8 cellular contexts compared by ENCODE assay signal in genomic region chr11:96390403-96390830, GRCh38. TPM values are rescaled to one million over a fixed set of nuclear protein-coding genes. Genes with fewer than 3 reads are reported as not detected.
DNase-seq lines count a peak whose midpoint lies in the region; ATAC-seq and TF ChIP-seq lines count a peak whose summit lies in the region.

No MANE protein-coding gene starts in this region.

- H3K4me3 ChIP-seq in uterus, result peak overlapping the region; percentile 83 to 95

- no peaks in the 10 kb centered on the region for H3K9me3 ChIP-seq in CD4-positive, alpha-beta T cell (ENCODE audit: control insufficient read depth, low read length)
- H3K9me3 ChIP-seq in uterus, result no peaks in the 10 kb centered on the region

- H3K9me3 Mint-ChIP-seq in CD4-positive, alpha-beta T cell, result no peaks in the 10 kb centered on the region
- no peaks in the 10 kb centered on the region for H3K9me3 Mint-ChIP-seq in IgD-negative memory B cell

- no peak for TF ChIP-seq CTCF in CD4-positive, alpha-beta T cell (IDR thresholded peaks at IDR 0.05)
- no peak for TF ChIP-seq CTCF in uterus (IDR thresholded peaks at IDR 0.05)

- CTCF ChIA-PET in CD4-positive, alpha-beta T cell (lab: Charles Lee), result interaction anchor here (1.2 to 3.5 kb wide), 3 partner anchors 48 to 1324 kb away, joined by 3 to 28 read pairs (median 3); partner anchors contain the start of genes MAML2 and SRSF8

- TF ChIP-seq POLR2A in uterus (IDR thresholded peaks at IDR 0.05), result no peak

- intact Hi-C loops in CD4-positive, alpha-beta T cell (cut with DNase I, micrococcal nuclease), result loop anchor here (1.0 to 10.0 kb wide), 9 partner anchors 48 to 1413 kb away; partner anchors contain the start of genes CEP57 (in 1 of the 2), ENDOD1 (in 1 of the 2), MAML2 (in 1 of the 2) and SRSF8 (in 1 of the 2)
- intact Hi-C loops in uterus (cut with DNase I; ENCODE audit: low total_unique reads), result no loop called here

- peak; percentile 5 for ATAC-seq in CD4-positive, alpha-beta T cell (ENCODE audit: poor library complexity)
- ATAC-seq in GM19467 (IDR thresholded peaks at IDR 0.05; ENCODE audit: unreplicated experiment) (no peak), GM18867 (IDR thresholded peaks at IDR 0.05; ENCODE audit: unreplicated experiment) (no peak)

- H3K4me1 Mint-ChIP-seq in CD4-positive, alpha-beta T cell (ENCODE audit: low read depth), result peaks cover 46% of the 10 kb centered on the region
- H3K4me1 Mint-ChIP-seq in IgD-negative memory B cell, result peaks cover 22 to 24% (median 22%) of the 10 kb centered on the region in 3 donors

- no peaks in the 10 kb centered on the region for H3K27me3 Mint-ChIP-seq in CD4-positive, alpha-beta T cell
- no peaks in the 10 kb centered on the region for H3K27me3 Mint-ChIP-seq in IgD-negative memory B cell

- POLR2A ChIA-PET in CD4-positive, alpha-beta T cell (lab: Charles Lee), result interaction anchor here (0.7 to 2.9 kb wide), 22 partner anchors 19 to 1418 kb away, joined by 3 to 45 read pairs (median 6); partner anchors contain the start of genes CEP57, CWC15, ENDOD1 and FAM76B

- no peaks in the 10 kb centered on the region for H3K4me1 ChIP-seq in uterus

- DNase-seq in CD4-positive, alpha-beta T cell, result no peak
- DNase-seq in cerebellar cortex (ENCODE audit: low spot score) (peak; percentile 6), lung microvascular endothelial cell (ENCODE audit: low read depth in 2 of 2) (peak; percentile 36 to 66), uterus (no peak)
- no peak for DNase-seq in NK-92 treated with Interleukin-12 subunit alpha and Interleukin-12 subunit beta, amount 100 ng/mL, for 24 hours (lab: John Stamatoyannopoulos, UW)

- no peaks in the 10 kb centered on the region for H3K27me3 ChIP-seq in CD4-positive, alpha-beta T cell (ENCODE audit: control insufficient read depth, insufficient read depth, low read length)
- H3K27me3 ChIP-seq in uterus, result no peaks in the 10 kb centered on the region

- peak overlapping the region; percentile 88 for H3K27ac Mint-ChIP-seq in CD4-positive, alpha-beta T cell
- peak overlapping the region; percentile 78 to 94 (median 79) for H3K27ac Mint-ChIP-seq in IgD-negative memory B cell

- H3K36me3 ChIP-seq in uterus, result no peaks in the 10 kb centered on the region

- peaks cover 19% of the 10 kb centered on the region for H3K36me3 Mint-ChIP-seq in CD4-positive, alpha-beta T cell (ENCODE audit: low read depth)
- H3K36me3 Mint-ChIP-seq in IgD-negative memory B cell, result peaks cover 5% of the 10 kb centered on the region

- H3K27ac ChIP-seq in CD4-positive, alpha-beta T cell (ENCODE audit: low read depth, low read length), result peak overlapping the region; percentile 84
- peak overlapping the region; percentile 79 to 87 for H3K27ac ChIP-seq in uterus

- H3K4me3 Mint-ChIP-seq in CD4-positive, alpha-beta T cell, result peak overlapping the region; percentile 91
- H3K4me3 Mint-ChIP-seq in IgD-negative memory B cell, result peak overlapping the region; percentile 92 to 99 (median 96)

RNA-seq across cellular contexts. Expression of gene JRKL, which starts 0.6 kb away (rescaled TPM):
- 1 to 10 TPM; 3.0 to 3.5 TPM for total RNA-seq in CD4-positive, alpha-beta T cell
- polyA plus RNA-seq in IgD-negative memory B cell, result 2.7 TPM
- total RNA-seq in lung microvascular endothelial cell (3.3 and 6.0 TPM in 2 replicates), uterus (10 to 100 TPM in 2 of 4 donors, 1 to 10 TPM in 2; 2.4 to 27.7 (median 7.5) TPM)

RNA-seq across cellular contexts. Expression of gene CCDC82, which starts 0.7 kb away (rescaled TPM):
- total RNA-seq in CD4-positive, alpha-beta T cell, result 10 to 100 TPM; 23.7 to 24.4 TPM
- 24.0 TPM for polyA plus RNA-seq in IgD-negative memory B cell
- 8.7 and 14.1 TPM in 2 replicates for total RNA-seq in lung microvascular endothelial cell
- total RNA-seq in uterus, result 10 to 100 TPM; 36.9 to 48.8 (median 42.5) TPM

RNA-seq across cellular contexts. Expression of gene MAML2, which starts 47.4 kb away (rescaled TPM):
- 10 to 100 TPM; 58.8 to 59.8 TPM for total RNA-seq in CD4-positive, alpha-beta T cell
- 9.3 TPM for polyA plus RNA-seq in IgD-negative memory B cell
- 4.6 and 5.2 TPM in 2 replicates for total RNA-seq in lung microvascular endothelial cell
- 10 to 100 TPM in 3 of 4 donors, 1 to 10 TPM in 1; 8.2 to 35.9 (median 19.8) TPM for total RNA-seq in uterus

Comparison
In these comparisons a context has a peak if more than half of its experiments do, and no peak if none do; other contexts are left out.
1. DNase-seq: peak in cerebellar cortex (single experiment) and lung microvascular endothelial cell (2 of 2); none in CD4-positive, alpha-beta T cell (0 of 10), uterus (0 of 2) and NK-92 treated with Interleukin-12 subunit alpha and Interleukin-12 subunit beta, amount 100 ng/mL, for 24 hours (single experiment).